ENCODE assay signal across 10 cellular contexts in the genomic region with DNA sequence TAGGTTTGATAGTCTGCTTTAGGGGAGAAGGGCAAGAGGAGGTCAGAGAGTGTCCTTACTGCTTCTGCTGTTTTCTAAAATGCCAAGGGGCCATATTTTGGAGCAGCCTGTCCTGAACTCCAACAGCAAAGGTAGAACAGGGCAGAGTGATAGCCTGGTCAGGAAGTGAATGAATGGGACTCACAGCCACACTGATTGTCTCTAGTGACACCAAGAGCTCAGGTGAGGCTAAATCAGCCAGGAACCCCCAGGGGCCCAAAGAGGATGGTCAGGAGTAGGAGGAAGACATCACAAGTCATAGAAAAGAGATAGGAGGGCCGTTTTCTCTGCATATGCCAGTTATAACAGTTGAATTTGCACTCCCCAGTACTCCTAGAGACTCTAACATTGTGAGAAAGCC.
DNase-seq lines count a peak whose midpoint lies in the region; ATAC-seq and TF ChIP-seq lines count a peak whose summit lies in the region.
"Had no signal": no experiment of that assay in that cellular context is flagged by ENCODE, and none has a peak within 500 bp of the region (broad histone marks: within the 10 kb centered on the region; RNA-seq: fewer than 3 reads in every experiment).

No MANE protein-coding gene starts in this region.

- ATAC-seq in GM18907 (IDR thresholded peaks at IDR 0.05; ENCODE audit: unreplicated experiment): peak; percentile 25
- peak; percentile 21 for ATAC-seq in HG02588 (IDR thresholded peaks at IDR 0.05; ENCODE audit: unreplicated experiment)
- no peak for ATAC-seq in left cardiac atrium

- no peak overlapping the region for H2AK5ac ChIP-seq in mesendoderm (ENCODE audit: low read length)

- H4K8ac ChIP-seq in mesendoderm (ENCODE audit: low read depth, low read length): no peak overlapping the region

- no peaks in the 10 kb centered on the region for H4K20me1 ChIP-seq in MM.1S (ENCODE audit: insufficient read depth, low read length)

- TF ChIP-seq CTCF in MM.1S (IDR thresholded peaks at IDR 0.05; ENCODE audit: low read length): peak; percentile 29

- H3K4me2 ChIP-seq in MM.1S (ENCODE audit: low read depth, low read length) (peak overlapping the region; percentile 5; the same call in 1 of the 2 replicates), mesendoderm (ENCODE audit: low read length) (no peak overlapping the region)

- WGBS in mesendoderm (ENCODE audit: extremely low coverage, insufficient coverage, low lambda C conversion rate): no CpG with 5 or more reads among the region's 1 CpG

- H3K9me3 ChIP-seq in MM.1S (replicated peaks; ENCODE audit: insufficient read depth, low read length): no peaks in the 10 kb centered on the region

- no peak overlapping the region for H4K5ac ChIP-seq in mesendoderm (ENCODE audit: low read length)

- H3K18ac ChIP-seq in mesendoderm (ENCODE audit: low read length): no peak overlapping the region

- H3K9ac ChIP-seq in MM.1S (ENCODE audit: low read length) (peak overlapping the region; percentile 30; the same call in 1 of the 2 replicates), mesendoderm (ENCODE audit: low read length) (no peak overlapping the region)

- H3K27ac ChIP-seq in MM.1S (ENCODE audit: low read length): peak overlapping the region; percentile 67
- H3K27ac ChIP-seq in mesendoderm (ENCODE audit: low read depth, low read length): no peak overlapping the region

- H2BK15ac ChIP-seq in mesendoderm (replicated peaks; ENCODE audit: low read depth): no peak overlapping the region

- no peaks in the 10 kb centered on the region for H3K9me2 ChIP-seq in MM.1S (replicated peaks; ENCODE audit: insufficient read depth, low read length)

- H3F3A ChIP-seq in MM.1S (ENCODE audit: insufficient read depth, low read length): no peaks in the 10 kb centered on the region

- peak overlapping the region; percentile 2 for H2AFZ ChIP-seq in MM.1S (ENCODE audit: low read length)

- H3K56ac ChIP-seq in mesendoderm (ENCODE audit: low read length): no peak overlapping the region

- H2BK5ac ChIP-seq in mesendoderm (ENCODE audit: low read length): no peak overlapping the region

- DNase-seq in MM.1S (peak; percentile 21), mesendoderm (peak; percentile 14), activated gamma-delta T cell (lab: John Stamatoyannopoulos, UW) (no peak), left cardiac atrium (no peak)
- DNase-seq in stimulated activated CD4-positive, alpha-beta T cell treated with anti-CD3 and anti-CD28 coated beads, Interleukin-4, amount 100 ng/mL, for 1 hour: no peak
- DNase-seq in activated CD4-positive, alpha-beta T cell treated with anti-CD3 and anti-CD28 coated beads, Interleukin-2, amount 50 U/mL, for 4 hours: no peak
- DNase-seq: NCI-H2227 treated with DMSO at 0.1 percent for 48 hours; stimulated activated naive CD4-positive, alpha-beta T cell had no signal

- intact Hi-C loops in left cardiac atrium (cut with DNase I): no loop called here

- no peaks in the 10 kb centered on the region for H3K27me3 ChIP-seq in MM.1S (replicated peaks; ENCODE audit: insufficient read depth, low read length)
- H3K27me3 ChIP-seq in mesendoderm (ENCODE audit: insufficient read depth, low read length, poor library complexity): no peaks in the 10 kb centered on the region

- H3K4me1 ChIP-seq in MM.1S (ENCODE audit: low read length) (peaks cover 29% of the 10 kb centered on the region), mesendoderm (ENCODE audit: control insufficient read depth, low read depth, low read length) (no peaks in the 10 kb centered on the region)

- H3K79me2 ChIP-seq in MM.1S (ENCODE audit: low read length) (no peaks in the 10 kb centered on the region), mesendoderm (ENCODE audit: control insufficient read depth, insufficient read depth, low read length) (no peaks in the 10 kb centered on the region)

- H3K4me3 ChIP-seq in MM.1S (ENCODE audit: low read length) (no peak overlapping the region), mesendoderm (ENCODE audit: low read length) (no peak overlapping the region)

- H3K79me1 ChIP-seq in mesendoderm (ENCODE audit: low read length): no peaks in the 10 kb centered on the region

- H3K36me3 ChIP-seq in MM.1S (replicated peaks; ENCODE audit: insufficient read depth, low read length) (no peaks in the 10 kb centered on the region), mesendoderm (ENCODE audit: control insufficient read depth, insufficient read depth, low read length) (no peaks in the 10 kb centered on the region)

- H3K23ac ChIP-seq in mesendoderm (ENCODE audit: low read length): no peak overlapping the region

- H3K4ac ChIP-seq in mesendoderm (ENCODE audit: low read depth, low read length): no peak overlapping the region

- no peak overlapping the region for H2BK120ac ChIP-seq in mesendoderm (ENCODE audit: low read depth, low read length)

Comparison
In these comparisons a context has a peak if more than half of its experiments do, and no peak if none do; other contexts are left out.
1. ATAC-seq: peak in GM18907 (single experiment) and HG02588 (single experiment); none in left cardiac atrium (0 of 2).
2. DNase-seq: peak in MM.1S (single experiment) and mesendoderm (single experiment); none in stimulated activated CD4-positive, alpha-beta T cell treated with anti-CD3 and anti-CD28 coated beads, Interleukin-4, amount 100 ng/mL, for 1 hour (single experiment), activated gamma-delta T cell (single experiment), activated CD4-positive, alpha-beta T cell treated with anti-CD3 and anti-CD28 coated beads, Interleukin-2, amount 50 U/mL, for 4 hours (0 of 2) and left cardiac atrium (single experiment).